15 cellular contexts compared by ENCODE assay signal in genomic region chr5:98108497-98108896, GRCh38.
DNase-seq lines count a peak whose midpoint lies in the region; ATAC-seq and FAIRE-seq lines count a peak whose summit lies in the region.
"Had no signal": no experiment of that assay in that cellular context is flagged by ENCODE, and none has a peak within 500 bp of the region (broad histone marks: within the 10 kb centered on the region; RNA-seq: fewer than 3 reads in every experiment).

No MANE protein-coding gene starts in this region.

- H3K9me3 Mint-ChIP-seq in natural killer cell treated with Interleukin-12 subunit alpha and Interleukin-12 subunit beta and Interleukin-15 and Interleukin-18, amount 100 ng/mL, for 72 hours: no peaks in the 10 kb centered on the region
- H3K9me3 Mint-ChIP-seq: activated naive CD4-positive, alpha-beta T cell treated with anti-CD3 and anti-CD28 coated beads, Interleukin-2, amount 10 ng/mL, durations not matched to agents 7 days and 5 days had no signal

- no peaks in the 10 kb centered on the region for H3K27me3 Mint-ChIP-seq in natural killer cell treated with Interleukin-12 subunit alpha and Interleukin-12 subunit beta and Interleukin-15 and Interleukin-18, amount 100 ng/mL, for 72 hours
- H3K27me3 Mint-ChIP-seq: activated naive CD4-positive, alpha-beta T cell treated with anti-CD3 and anti-CD28 coated beads, Interleukin-2, amount 10 ng/mL, durations not matched to agents 7 days and 5 days; B cell had no signal

- no peak for ATAC-seq in natural killer cell treated with Interleukin-12 subunit alpha and Interleukin-12 subunit beta and Interleukin-15 and Interleukin-18, amount 100 ng/mL, for 72 hours
- ATAC-seq in HG02798 (IDR thresholded peaks at IDR 0.05; ENCODE audit: poor library complexity, unreplicated experiment): no peak

- H3K4me1 Mint-ChIP-seq in natural killer cell treated with Interleukin-12 subunit alpha and Interleukin-12 subunit beta and Interleukin-15 and Interleukin-18, amount 100 ng/mL, for 72 hours (ENCODE audit: low read depth in 2 of 2): no peaks in the 10 kb centered on the region
- H3K4me1 Mint-ChIP-seq: activated naive CD4-positive, alpha-beta T cell treated with anti-CD3 and anti-CD28 coated beads, Interleukin-2, amount 10 ng/mL, durations not matched to agents 7 days and 5 days; B cell had no signal

- H3K36me3 Mint-ChIP-seq in natural killer cell treated with Interleukin-12 subunit alpha and Interleukin-12 subunit beta and Interleukin-15 and Interleukin-18, amount 100 ng/mL, for 72 hours: no peaks in the 10 kb centered on the region
- H3K36me3 Mint-ChIP-seq: activated naive CD4-positive, alpha-beta T cell treated with anti-CD3 and anti-CD28 coated beads, Interleukin-2, amount 10 ng/mL, durations not matched to agents 7 days and 5 days had no signal

- no peak overlapping the region for H3K4me3 Mint-ChIP-seq in natural killer cell treated with Interleukin-12 subunit alpha and Interleukin-12 subunit beta and Interleukin-15 and Interleukin-18, amount 100 ng/mL, for 72 hours
- H3K4me3 Mint-ChIP-seq: activated naive CD4-positive, alpha-beta T cell treated with anti-CD3 and anti-CD28 coated beads, Interleukin-2, amount 10 ng/mL, durations not matched to agents 7 days and 5 days; B cell had no signal

- H3K27ac Mint-ChIP-seq in natural killer cell treated with Interleukin-12 subunit alpha and Interleukin-12 subunit beta and Interleukin-15 and Interleukin-18, amount 100 ng/mL, for 72 hours: no peak overlapping the region
- H3K27ac Mint-ChIP-seq: activated naive CD4-positive, alpha-beta T cell treated with anti-CD3 and anti-CD28 coated beads, Interleukin-2, amount 10 ng/mL, durations not matched to agents 7 days and 5 days; B cell had no signal

- DNase-seq in AG08396 (ENCODE audit: low spot score) (peak; percentile 7), HTR-8/SVneo (ENCODE audit: insufficient read length, low spot score) (peak; percentile 19), amniotic stem cell (lab: John Stamatoyannopoulos, UW) (peak; percentile 62), glomerular endothelial cell (ENCODE audit: extremely low read depth, low read depth, low spot score) (peak; percentile 63), mucosa of gallbladder (ENCODE audit: low spot score) (no peak), GM19238 (ENCODE audit: insufficient read length, low spot score) (no peak)
- no peak for DNase-seq in natural killer cell treated with Interleukin-12 subunit alpha and Interleukin-12 subunit beta and Interleukin-15 and Interleukin-18, amount 100 ng/mL, for 72 hours (ENCODE audit: low spot score)
- DNase-seq: activated naive CD4-positive, alpha-beta T cell treated with anti-CD3 and anti-CD28 coated beads, Interleukin-2, amount 10 ng/mL, durations not matched to agents 7 days and 5 days; cortex of kidney; NCI-H2171; Peyer's patch; T1000 had no signal

- no peak for FAIRE-seq in HTR-8/SVneo (lab: Jason Lieb, UNC)
- FAIRE-seq: GM18507 had no signal

Comparison
In these comparisons a context has a peak if more than half of its experiments do, and no peak if none do; other contexts are left out.
1. DNase-seq: peak in AG08396 (single experiment), HTR-8/SVneo (single experiment), amniotic stem cell (single experiment) and glomerular endothelial cell (single experiment); none in mucosa of gallbladder (single experiment), natural killer cell treated with Interleukin-12 subunit alpha and Interleukin-12 subunit beta and Interleukin-15 and Interleukin-18, amount 100 ng/mL, for 72 hours (single experiment) and GM19238 (single experiment).